31 cellular contexts compared by ENCODE assay signal in genomic region chr13:23666576-23666975, GRCh38.
"Had no signal": no experiment of that assay in that cellular context is flagged by ENCODE, and none has a peak within 500 bp of the region (broad histone marks: within the 10 kb centered on the region; RNA-seq: fewer than 3 reads in every experiment).

No MANE protein-coding gene starts in this region.

- H3K4me1 Mint-ChIP-seq: activated CD4-positive, alpha-beta T cell treated with anti-CD3 and anti-CD28 coated beads for 36 hours; activated CD4-positive, alpha-beta T cell treated with anti-CD3 and anti-CD28 coated beads, Interleukin-2, amount 10 ng/mL, durations not matched to agents 24 days and 14 days; activated naive CD4-positive, alpha-beta T cell treated with anti-CD3 and anti-CD28 coated beads, Interleukin-2, amount 10 ng/mL, durations not matched to agents 7 days and 5 days; activated naive CD8-positive, alpha-beta T cell treated with anti-CD3 and anti-CD28 coated beads, Interleukin-2, amount 10 ng/mL, durations not matched to agents 7 days and 5 days; central memory CD8-positive, alpha-beta T cell had no signal

- H3K27me3 Mint-ChIP-seq: dendritic cell treated with granulocyte-macrophage colony-stimulating factor and Interleukin-4, amounts not matched to agents 40 ng/mL and 50 ng/mL, for 4 days had no signal

- DNase-seq: activated CD4-positive, alpha-beta memory T cell treated with anti-CD3 and anti-CD28 coated beads for 36 hours; activated CD4-positive, alpha-beta T cell treated with anti-CD3 and anti-CD28 coated beads for 36 hours; activated CD4-positive, alpha-beta T cell treated with anti-CD3 and anti-CD28 coated beads, Interleukin-2, amount 10 ng/mL, durations not matched to agents 24 days and 14 days; activated CD4-positive, CD25-positive, alpha-beta regulatory T cell; activated CD4-positive, CD25-positive, alpha-beta regulatory T cell treated with anti-CD3 and anti-CD28 coated beads, Interleukin-2, amount 50 U/mL, for 72 hours; activated CD8-positive, alpha-beta memory T cell treated with anti-CD3 and anti-CD28 coated beads, Interleukin-2, amount 50 U/mL, for 48 hours; activated CD8-positive, alpha-beta T cell treated with anti-CD3 and anti-CD28 coated beads, Interleukin-2, amount 10 ng/mL, durations not matched to agents 7 days and 5 days; activated gamma-delta T cell; activated naive CD4-positive, alpha-beta T cell; activated naive CD4-positive, alpha-beta T cell treated with anti-CD3 and anti-CD28 coated beads, Interleukin-2, amount 10 ng/mL, durations not matched to agents 7 days and 5 days; activated naive CD8-positive, alpha-beta T cell treated with anti-CD3 and anti-CD28 coated beads, Interleukin-2, amount 10 ng/mL, durations not matched to agents 7 days and 5 days; activated T-cell treated with anti-CD3 and anti-CD28 coated beads for 4 hours; activated T-cell treated with anti-CD3 and anti-CD28 coated beads, Interleukin-2, amount 50 U/mL, for 24 hours; activated T-cell treated with anti-CD3 and anti-CD28 coated beads, Interleukin-2, amount 50 U/mL, for 72 hours; brain microvascular endothelial cell; effector CD4-positive, alpha-beta T cell; effector memory CD8-positive, alpha-beta T cell; esophagus squamous epithelium; foreskin keratinocyte; gastrocnemius medialis; glutamatergic neuron; heart left ventricle; T-helper 2 cell had no signal

- H3K27ac Mint-ChIP-seq: activated CD4-positive, alpha-beta memory T cell treated with anti-CD3 and anti-CD28 coated beads for 36 hours; activated CD4-positive, alpha-beta T cell treated with anti-CD3 and anti-CD28 coated beads for 36 hours; activated CD4-positive, alpha-beta T cell treated with anti-CD3 and anti-CD28 coated beads, Interleukin-2, amount 10 ng/mL, durations not matched to agents 24 days and 14 days; activated CD8-positive, alpha-beta T cell treated with anti-CD3 and anti-CD28 coated beads, Interleukin-2, amount 10 ng/mL, durations not matched to agents 7 days and 5 days; activated naive CD4-positive, alpha-beta T cell treated with anti-CD3 and anti-CD28 coated beads, Interleukin-2, amount 10 ng/mL, durations not matched to agents 7 days and 5 days; activated naive CD4-positive, alpha-beta T cell treated with anti-CD3 and anti-CD28 coated beads, Interleukin-2, amount 50 U/mL, for 72 hours; activated naive CD8-positive, alpha-beta T cell treated with anti-CD3 and anti-CD28 coated beads, Interleukin-2, amount 10 ng/mL, durations not matched to agents 7 days and 5 days; activated T-cell treated with anti-CD3 and anti-CD28 coated beads, Interleukin-2, amount 50 U/mL, for 24 hours; activated T-cell treated with anti-CD3 and anti-CD28 coated beads, Interleukin-2, amount 50 U/mL, for 72 hours; dendritic cell treated with granulocyte-macrophage colony-stimulating factor and Interleukin-4, amounts not matched to agents 40 ng/mL and 50 ng/mL, for 4 days; effector memory CD8-positive, alpha-beta T cell had no signal

- ATAC-seq: activated CD4-positive, alpha-beta T cell treated with anti-CD3 and anti-CD28 coated beads for 36 hours; activated CD8-positive, alpha-beta T cell treated with anti-CD3 and anti-CD28 coated beads, Interleukin-2, amount 10 ng/mL, durations not matched to agents 7 days and 5 days; activated naive CD4-positive, alpha-beta T cell treated with anti-CD3 and anti-CD28 coated beads, Interleukin-2, amount 50 U/mL, for 72 hours; activated T-cell treated with anti-CD3 and anti-CD28 coated beads, Interleukin-2, amount 50 U/mL, for 72 hours; effector memory CD8-positive, alpha-beta T cell; foreskin keratinocyte; gastrocnemius medialis; heart left ventricle had no signal

- H3K9me3 Mint-ChIP-seq: activated CD4-positive, alpha-beta memory T cell treated with anti-CD3 and anti-CD28 coated beads for 36 hours; activated CD4-positive, alpha-beta T cell treated with anti-CD3 and anti-CD28 coated beads, Interleukin-2, amount 10 ng/mL, durations not matched to agents 24 days and 14 days; activated naive CD4-positive, alpha-beta T cell treated with anti-CD3 and anti-CD28 coated beads, Interleukin-2, amount 10 ng/mL, durations not matched to agents 7 days and 5 days; activated naive CD4-positive, alpha-beta T cell treated with anti-CD3 and anti-CD28 coated beads, Interleukin-2, amount 50 U/mL, for 72 hours; activated T-cell treated with anti-CD3 and anti-CD28 coated beads, Interleukin-2, amount 50 U/mL, for 24 hours; activated T-cell treated with anti-CD3 and anti-CD28 coated beads, Interleukin-2, amount 50 U/mL, for 72 hours; central memory CD8-positive, alpha-beta T cell; effector memory CD8-positive, alpha-beta T cell had no signal

- H3K27ac ChIP-seq: ascending aorta, brain microvascular endothelial cell, coronary artery, epithelial cell of prostate, esophagus squamous epithelium, foreskin keratinocyte, gastrocnemius medialis, heart left ventricle had no signal

- H3K4me3 ChIP-seq: ascending aorta, coronary artery, esophagus squamous epithelium, gastrocnemius medialis, heart left ventricle had no signal

- H3K27me3 ChIP-seq: ascending aorta, brain microvascular endothelial cell, esophagus squamous epithelium, foreskin keratinocyte, gastrocnemius medialis, heart left ventricle had no signal

- H3K36me3 ChIP-seq: ascending aorta, brain microvascular endothelial cell, gastrocnemius medialis had no signal

- H3K9me3 ChIP-seq: ascending aorta, esophagus squamous epithelium, gastrocnemius medialis had no signal

- FAIRE-seq: bronchial epithelial cell, endothelial cell of umbilical vein had no signal

- H3K36me3 Mint-ChIP-seq: activated CD4-positive, alpha-beta memory T cell treated with anti-CD3 and anti-CD28 coated beads for 36 hours; activated naive CD4-positive, alpha-beta T cell treated with anti-CD3 and anti-CD28 coated beads, Interleukin-2, amount 10 ng/mL, durations not matched to agents 7 days and 5 days; activated naive CD4-positive, alpha-beta T cell treated with anti-CD3 and anti-CD28 coated beads, Interleukin-2, amount 50 U/mL, for 72 hours; activated naive CD8-positive, alpha-beta T cell treated with anti-CD3 and anti-CD28 coated beads, Interleukin-2, amount 10 ng/mL, durations not matched to agents 7 days and 5 days had no signal

- H3K4me3 Mint-ChIP-seq: activated CD4-positive, alpha-beta memory T cell treated with anti-CD3 and anti-CD28 coated beads for 36 hours; activated CD4-positive, alpha-beta T cell treated with anti-CD3 and anti-CD28 coated beads for 36 hours; activated CD4-positive, alpha-beta T cell treated with anti-CD3 and anti-CD28 coated beads, Interleukin-2, amount 10 ng/mL, durations not matched to agents 24 days and 14 days; activated CD8-positive, alpha-beta T cell treated with anti-CD3 and anti-CD28 coated beads, Interleukin-2, amount 10 ng/mL, durations not matched to agents 7 days and 5 days; activated naive CD4-positive, alpha-beta T cell treated with anti-CD3 and anti-CD28 coated beads, Interleukin-2, amount 10 ng/mL, durations not matched to agents 7 days and 5 days; activated naive CD8-positive, alpha-beta T cell treated with anti-CD3 and anti-CD28 coated beads, Interleukin-2, amount 10 ng/mL, durations not matched to agents 7 days and 5 days; activated T-cell treated with anti-CD3 and anti-CD28 coated beads, Interleukin-2, amount 50 U/mL, for 24 hours; activated T-cell treated with anti-CD3 and anti-CD28 coated beads, Interleukin-2, amount 50 U/mL, for 72 hours; central memory CD8-positive, alpha-beta T cell; dendritic cell treated with granulocyte-macrophage colony-stimulating factor and Interleukin-4, amounts not matched to agents 40 ng/mL and 50 ng/mL, for 4 days; effector memory CD8-positive, alpha-beta T cell had no signal

- H3K4me1 ChIP-seq: ascending aorta, esophagus squamous epithelium, foreskin keratinocyte, gastrocnemius medialis had no signal
